ENCODE assay signal across 15 cellular contexts in genomic region chr10:79115302-79115701, GRCh38. TPM values are rescaled to one million over a fixed set of nuclear protein-coding genes. Genes with fewer than 3 reads are reported as not detected.
DNase-seq lines count a peak whose midpoint lies in the region; ATAC-seq lines count a peak whose summit lies in the region.
"Had no signal": no experiment of that assay in that cellular context is flagged by ENCODE, and none has a peak within 500 bp of the region (broad histone marks: within the 10 kb centered on the region; RNA-seq: fewer than 3 reads in every experiment).

No MANE protein-coding gene starts in this region.

- peak overlapping the region in 6 of 8 donors; percentile 23 to 92 (median 70) for H3K27ac Mint-ChIP-seq in CD8-positive, alpha-beta memory T cell
- H3K27ac Mint-ChIP-seq in T-helper 17 cell (peak overlapping the region; percentile 89), immature natural killer cell (peak overlapping the region; percentile 14 to 90 (median 60))

- DNase-seq in CD8-positive, alpha-beta memory T cell = no peak
- no peak for DNase-seq in T-helper 17 cell
- no peak for DNase-seq in immature natural killer cell
- DNase-seq in stimulated activated naive CD8-positive, alpha-beta T cell treated with anti-CD3 and anti-CD28 coated beads, Interleukin-15, Interleukin-2, amounts not matched to agents 100 U/mL and 50 U/mL, for 24 hours = peak; percentile 33
- no peak for DNase-seq in islet precursor cell
- no peak for DNase-seq in amygdala (lab: John Stamatoyannopoulos, UW)
- DNase-seq in hypothalamus (lab: John Stamatoyannopoulos, UW) = no peak
- DNase-seq: activated CD4-positive, alpha-beta T cell treated with anti-CD3 and anti-CD28 coated beads for 48 hours; activated T-cell treated with anti-CD3 and anti-CD28 coated beads for 4 hours; foreskin melanocyte; SHP77; T-helper 9 cell had no signal

- peak overlapping the region in 2 of 7 donors; percentile 22 to 50 for H3K4me3 Mint-ChIP-seq in CD8-positive, alpha-beta memory T cell
- no peak overlapping the region for H3K4me3 Mint-ChIP-seq in T-helper 17 cell
- H3K4me3 Mint-ChIP-seq in immature natural killer cell = peak overlapping the region; percentile 30 to 85 (median 80)
- H3K4me3 Mint-ChIP-seq: CD14-positive monocyte had no signal

- no peak overlapping the region for H3K4me3 ChIP-seq in CD8-positive, alpha-beta memory T cell (ENCODE audit: low read length)

- peaks cover 24 to 55% (median 36%) of the 10 kb centered on the region in 3 donors for H3K4me1 Mint-ChIP-seq in CD8-positive, alpha-beta memory T cell
- H3K4me1 Mint-ChIP-seq in T-helper 17 cell (peaks cover 50% of the 10 kb centered on the region), immature natural killer cell (peaks cover 82 to 83% of the 10 kb centered on the region in 2 donors)

- POLR2A ChIA-PET in CD8-positive, alpha-beta memory T cell (lab: Charles Lee) = no interaction called here

- H3K9me3 Mint-ChIP-seq in CD8-positive, alpha-beta memory T cell = no peaks in the 10 kb centered on the region
- H3K9me3 Mint-ChIP-seq in immature natural killer cell = no peaks in the 10 kb centered on the region
- H3K9me3 Mint-ChIP-seq: CD14-positive monocyte had no signal

- peaks cover 5% of the 10 kb centered on the region for H3K36me3 ChIP-seq in CD8-positive, alpha-beta memory T cell (ENCODE audit: insufficient read depth, low read length)

- no peaks in the 10 kb centered on the region for H3K27me3 ChIP-seq in CD8-positive, alpha-beta memory T cell (ENCODE audit: insufficient read depth, low read length, poor library complexity, severe bottlenecking)

- peaks cover 14% of the 10 kb centered on the region for H3K4me1 ChIP-seq in CD8-positive, alpha-beta memory T cell (ENCODE audit: insufficient read depth, low read length)
- H3K4me1 ChIP-seq: parathyroid adenoma had no signal

- no peak overlapping the region for H3K27ac ChIP-seq in CD8-positive, alpha-beta memory T cell (ENCODE audit: low read depth, low read length)
- H3K27ac ChIP-seq: KMS-11, parathyroid adenoma had no signal

- no peaks in the 10 kb centered on the region for H3K9me3 ChIP-seq in CD8-positive, alpha-beta memory T cell (ENCODE audit: low read length)
- H3K9me3 ChIP-seq in T-helper 17 cell (ENCODE audit: control insufficient read depth, low read length, poor library complexity, severe bottlenecking) = no peaks in the 10 kb centered on the region

- H3K27me3 Mint-ChIP-seq in CD8-positive, alpha-beta memory T cell = no peaks in the 10 kb centered on the region
- H3K27me3 Mint-ChIP-seq in T-helper 17 cell = no peaks in the 10 kb centered on the region
- peaks cover 1 to 6% (median 3%) of the 10 kb centered on the region in 3 donors for H3K27me3 Mint-ChIP-seq in immature natural killer cell (ENCODE audit: low read depth in 3 of 3)

- ATAC-seq in T-helper 17 cell = no peak
- peak; percentile 74 for ATAC-seq in stimulated activated naive CD8-positive, alpha-beta T cell treated with anti-CD3 and anti-CD28 coated beads, Interleukin-15, Interleukin-2, amounts not matched to agents 100 U/mL and 50 U/mL, for 24 hours

- CTCF ChIA-PET in CD8-positive, alpha-beta memory T cell (lab: Charles Lee) = interaction anchor here (1.6 kb wide), 1 partner anchor 80 kb away, joined by 4 read pairs; no protein-coding TSS in a partner anchor

- H3K36me3 Mint-ChIP-seq in CD8-positive, alpha-beta memory T cell = peaks cover 0 to 18% (median 7%) of the 10 kb centered on the region in 3 donors
- H3K36me3 Mint-ChIP-seq in T-helper 17 cell (ENCODE audit: low read depth) (no peaks in the 10 kb centered on the region), immature natural killer cell (peaks cover 0 to 4% (median 0%) of the 10 kb centered on the region in 3 donors)

RNA-seq across cellular contexts. Expression of gene ZMIZ1, which starts 46.5 kb away (rescaled TPM):
- 10 to 100 TPM; 34.7 to 36.3 TPM for total RNA-seq in CD8-positive, alpha-beta memory T cell
- 8.0 TPM for polyA plus RNA-seq in CD8-positive, alpha-beta memory T cell
- 10 to 100 TPM; 30.0 to 34.0 TPM for total RNA-seq in T-helper 17 cell
- polyA plus RNA-seq in immature natural killer cell = 1 to 10 TPM; 1.2 to 9.5 (median 1.8) TPM
